ENCODE assay signal across 15 cellular contexts in the genomic region with DNA sequence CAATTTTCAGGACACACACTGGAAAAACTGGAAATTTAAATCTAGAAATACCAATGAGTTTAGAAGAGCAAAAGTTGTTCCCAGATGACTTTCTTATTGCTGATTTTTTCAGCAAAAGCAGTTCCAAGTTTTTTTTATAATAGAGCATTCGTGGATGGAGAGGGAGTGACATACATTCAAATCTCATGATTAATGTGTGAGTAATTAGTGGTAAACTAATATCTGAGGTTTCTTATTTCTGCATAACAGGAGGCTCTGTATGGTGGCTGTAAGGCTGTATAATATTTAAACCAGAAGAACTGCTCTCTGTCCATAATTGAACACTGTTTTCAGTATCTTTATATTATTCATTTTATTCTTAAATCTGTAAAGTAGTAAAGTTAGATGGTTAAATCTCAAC. TPM values are rescaled to one million over a fixed set of nuclear protein-coding genes. Genes with fewer than 3 reads are reported as not detected.
DNase-seq lines count a peak whose midpoint lies in the region; ATAC-seq and TF ChIP-seq lines count a peak whose summit lies in the region.
"Had no signal": no experiment of that assay in that cellular context is flagged by ENCODE, and none has a peak within 500 bp of the region (broad histone marks: within the 10 kb centered on the region; RNA-seq: fewer than 3 reads in every experiment).

No MANE protein-coding gene starts in this region.

- CTCF ChIA-PET in IMR-90 (lab: Yijun Ruan, JAX): no interaction called here

- H3K18ac ChIP-seq in IMR-90 (ENCODE audit: low read depth, low read length): no peak overlapping the region

- H3K4me2 ChIP-seq in IMR-90 (ENCODE audit: low read depth, low read length) (peak overlapping the region; percentile 15; the same call in 1 of the 2 replicates), osteoblast (ENCODE audit: insufficient read depth, low read length) (peak overlapping the region; percentile 24)

- no TSS peak for BruUV-seq in IMR-90 (replicated peaks; lab: Mats Ljungman, UMichigan)

- H3K9me3 ChIP-seq in IMR-90 (ENCODE audit: control insufficient read depth, insufficient read depth, low read length): no peaks in the 10 kb centered on the region
- H3K9me3 ChIP-seq in osteoblast (ENCODE audit: low read depth, low read length): no peaks in the 10 kb centered on the region
- H3K9me3 ChIP-seq: SJCRH30 had no signal

- no peak overlapping the region for H2BK15ac ChIP-seq in IMR-90 (ENCODE audit: low read depth, low read length)

- WGBS in IMR-90 (ENCODE audit: extremely low coverage in 2 of 2, insufficient read length in 1 of 2), 2 experiments: no CpG with 5 or more reads among the region's 1 CpG

- H3K79me2 ChIP-seq in osteoblast (ENCODE audit: insufficient read depth, low read length): no peaks in the 10 kb centered on the region

- H2AFZ ChIP-seq in IMR-90 (replicated peaks; ENCODE audit: low read length, poor library complexity) (no peak overlapping the region), osteoblast (ENCODE audit: low read length) (peak overlapping the region; percentile 43)

- dilution Hi-C loops in IMR-90 (cut with HindIII; ENCODE audit: low sequenced_read_pairs, unreplicated experiment): no loop called here

- POLR2A ChIA-PET in IMR-90 (lab: Charles Lee; ENCODE audit: unreplicated experiment): no interaction called here

- no peak overlapping the region for H2BK20ac ChIP-seq in IMR-90 (ENCODE audit: low read depth, low read length)

- H4K20me1 ChIP-seq in IMR-90 (ENCODE audit: insufficient read depth, low read length): no peaks in the 10 kb centered on the region
- H4K20me1 ChIP-seq in osteoblast (ENCODE audit: insufficient read depth, low read length): no peaks in the 10 kb centered on the region

- no peak overlapping the region for H2BK120ac ChIP-seq in IMR-90 (ENCODE audit: low read depth, low read length)

- H3K27me3 ChIP-seq in IMR-90 (ENCODE audit: control insufficient read depth, insufficient read depth, low read length) (no peaks in the 10 kb centered on the region), osteoblast (ENCODE audit: insufficient read depth, low read length) (no peaks in the 10 kb centered on the region)
- H3K27me3 ChIP-seq: SJCRH30 had no signal

- no peak overlapping the region for H2AK9ac ChIP-seq in IMR-90 (replicated peaks; ENCODE audit: low read depth, low read length, poor library complexity)

- TF ChIP-seq RAD21 in IMR-90 (IDR thresholded peaks at IDR 0.05; ENCODE audit: low read length): no peak

- H3K36me3 Mint-ChIP-seq in stimulated activated memory B cell treated with anti-CD40 and anti-IgM and Interleukin-4, amounts not matched to agents 10 μg/mL and 1 μg/mL and 100 μg/mL, for 72 hours: peaks cover 22% of the 10 kb centered on the region

- no peaks in the 10 kb centered on the region for H3K36me3 ChIP-seq in IMR-90 (ENCODE audit: control insufficient read depth, insufficient read depth, low read length)
- H3K36me3 ChIP-seq in osteoblast (ENCODE audit: insufficient read depth, low read length): no peaks in the 10 kb centered on the region

- H3K4me3 Mint-ChIP-seq in stimulated activated memory B cell treated with anti-CD40 and anti-IgM and Interleukin-4, amounts not matched to agents 10 μg/mL and 1 μg/mL and 100 μg/mL, for 72 hours: no peak overlapping the region

- H3K79me1 ChIP-seq in IMR-90 (ENCODE audit: low read depth in 1 of 2, low read length in 2 of 2): no peaks in the 10 kb centered on the region

- no peaks in the 10 kb centered on the region for H3K27me3 Mint-ChIP-seq in stimulated activated memory B cell treated with anti-CD40 and anti-IgM and Interleukin-4, amounts not matched to agents 10 μg/mL and 1 μg/mL and 100 μg/mL, for 72 hours

- H3K4me1 ChIP-seq in IMR-90 (ENCODE audit: control insufficient read depth, insufficient read depth, low read length) (no peaks in the 10 kb centered on the region), osteoblast (ENCODE audit: insufficient read depth, low read length) (peaks cover 22% of the 10 kb centered on the region)
- H3K4me1 ChIP-seq: SJCRH30 had no signal

- no peak overlapping the region for H3K4ac ChIP-seq in IMR-90 (ENCODE audit: low read depth, low read length)

- ATAC-seq in IMR-90 (ENCODE audit: low read depth): no peak; the same call in 1 of the 2 replicates
- no peak for ATAC-seq in stimulated activated memory B cell treated with anti-CD40 and anti-IgM and Interleukin-4, amounts not matched to agents 10 μg/mL and 1 μg/mL and 100 μg/mL, for 72 hours
- ATAC-seq: K562 had no signal

- no peak for TF ChIP-seq CTCF in IMR-90 (conservative IDR thresholded peaks at IDR 0.05; ENCODE audit: low read depth, low read length)
- TF ChIP-seq CTCF in epithelial cell of esophagus (IDR thresholded peaks at IDR 0.05; ENCODE audit: insufficient read depth, low read depth, low read length, missing control alignments): no peak
- TF ChIP-seq CTCF in osteoblast (IDR thresholded peaks at IDR 0.05; ENCODE audit: extremely low read depth, low read depth, low read length): no peak

- no peak overlapping the region for H3K9ac ChIP-seq in IMR-90 (ENCODE audit: low read depth, low read length)

- H3K4me1 Mint-ChIP-seq in stimulated activated memory B cell treated with anti-CD40 and anti-IgM and Interleukin-4, amounts not matched to agents 10 μg/mL and 1 μg/mL and 100 μg/mL, for 72 hours: peaks cover 6% of the 10 kb centered on the region

- intact Hi-C loops in IMR-90 (cut with micrococcal nuclease): no loop called here

- H3K14ac ChIP-seq in IMR-90 (replicated peaks; ENCODE audit: low read depth, low read length): no peak overlapping the region

- no peak overlapping the region for H3K27ac ChIP-seq in IMR-90 (ENCODE audit: insufficient read depth, low read length)
- H3K27ac ChIP-seq in osteoblast (ENCODE audit: low read depth, low read length): peak overlapping the region; percentile 20
- H3K27ac ChIP-seq: SJCRH30 had no signal

- no peak overlapping the region for H3K27ac Mint-ChIP-seq in stimulated activated memory B cell treated with anti-CD40 and anti-IgM and Interleukin-4, amounts not matched to agents 10 μg/mL and 1 μg/mL and 100 μg/mL, for 72 hours

- H3K23ac ChIP-seq in IMR-90 (ENCODE audit: low read depth, low read length): no peak overlapping the region

- TF ChIP-seq POLR2A in IMR-90 (IDR thresholded peaks at IDR 0.05; ENCODE audit: low read depth, low read length): no peak

- H4K8ac ChIP-seq in IMR-90 (ENCODE audit: low read depth in 2 of 2, low read length in 2 of 2): no peak overlapping the region

- H4K5ac ChIP-seq in IMR-90 (ENCODE audit: low read depth, low read length): no peak overlapping the region

- in situ Hi-C loops in IMR-90 (cut with MboI; ENCODE audit: low sequenced_read_pairs): no loop called here

- peak; percentile 59 for DNase-seq in ELR (ENCODE audit: low read depth)
- DNase-seq in IMR-90: no peak
- peak; percentile 45 for DNase-seq in epithelial cell of esophagus (ENCODE audit: low read depth)
- DNase-seq in osteoblast (ENCODE audit: insufficient read length, low spot score, missing footprints): no peak
- no peak for DNase-seq in NCI-H524 (lab: John Stamatoyannopoulos, UW)
- no peak for DNase-seq in C1 segment of cervical spinal cord (lab: John Stamatoyannopoulos, UW)
- DNase-seq: NCI-H1105 treated with DMSO at 0.1 percent for 48 hours, NCI-H1694, NCI-H2081 treated with DMSO at 0.1 percent for 48 hours, NCI-H226, NCI-H524 treated with DMSO at 0.1 percent for 48 hours, RPMI8226, SJCRH30 had no signal

- no peaks in the 10 kb centered on the region for H3K9me1 ChIP-seq in IMR-90 (ENCODE audit: insufficient read depth, low read length)

- H3K4me3 ChIP-seq in IMR-90 (ENCODE audit: insufficient read depth, low read depth, low read length) (no peak overlapping the region), epithelial cell of esophagus (ENCODE audit: low read length) (no peak overlapping the region), osteoblast (ENCODE audit: insufficient read depth, low read length) (no peak overlapping the region)
- H3K4me3 ChIP-seq: K562, SJCRH30 had no signal

- H2AK5ac ChIP-seq in IMR-90 (ENCODE audit: low read depth, low read length): no peak overlapping the region

- no peaks in the 10 kb centered on the region for H3K9me3 Mint-ChIP-seq in stimulated activated memory B cell treated with anti-CD40 and anti-IgM and Interleukin-4, amounts not matched to agents 10 μg/mL and 1 μg/mL and 100 μg/mL, for 72 hours

- no peak overlapping the region for H4K91ac ChIP-seq in IMR-90 (ENCODE audit: insufficient read depth, low read depth, low read length)

- H3K56ac ChIP-seq in IMR-90 (ENCODE audit: extremely low read depth, insufficient read depth, low read length): no peak overlapping the region

- no peak overlapping the region for H2BK5ac ChIP-seq in IMR-90 (ENCODE audit: low read depth, low read length, poor library complexity, severe bottlenecking)

TF ChIP-seq in IMR-90, 13 proteins besides CTCF, POLR2A, EP300 and RAD21 (continues in another document):
- TF ChIP-seq RCOR1 (IDR thresholded peaks at IDR 0.05; ENCODE audit: insufficient replicate concordance, low read length): no peak
- no peak for TF ChIP-seq FOS (IDR thresholded peaks at IDR 0.05; ENCODE audit: low read depth, low read length)

RNA-seq across cellular contexts. Expression of gene LYSMD3, which starts 25.8 kb away (rescaled TPM):
- total RNA-seq in IMR-90 (2012; rRNA removed): 21.1 and 35.6 TPM in 2 replicates
- polyA plus RNA-seq in IMR-90 (2012; rRNA removed): 7.7 and 10.2 TPM in 2 replicates
- 0.74 and 1.7 TPM in 2 replicates for polyA plus RNA-seq in IMR-90 (2012; cell fraction: cytosol; rRNA removed)
- polyA plus RNA-seq in IMR-90 (2012; cell fraction: nucleus; rRNA removed; ENCODE audit: low replicate concordance): 1.5 and 7.4 TPM in 2 replicates
- 17.7 and 19.2 TPM in 2 replicates for total RNA-seq in osteoblast

RNA-seq across cellular contexts. Expression of gene POLR3G, which starts 28.9 kb away (rescaled TPM):
- total RNA-seq in IMR-90 (2012; rRNA removed) (10.6 and 15.6 TPM in 2 replicates), osteoblast (1.8 and 3.6 TPM in 2 replicates)
- polyA plus RNA-seq in IMR-90 (2012; rRNA removed): 11.5 and 11.6 TPM in 2 replicates
- 6.1 and 11.4 TPM in 2 replicates for polyA plus RNA-seq in IMR-90 (2012; cell fraction: cytosol; rRNA removed)
- 2.4 and 4.9 TPM in 2 replicates for polyA plus RNA-seq in IMR-90 (2012; cell fraction: nucleus; rRNA removed; ENCODE audit: low replicate concordance)

RNA-seq across cellular contexts. Expression of gene MBLAC2, which starts 29.0 kb away (rescaled TPM):
- total RNA-seq in IMR-90 (2012; rRNA removed) (3.2 and 5.0 TPM in 2 replicates), osteoblast (6.5 TPM in 2 replicates)
- 2.5 and 3.0 TPM in 2 replicates for polyA plus RNA-seq in IMR-90 (2012; rRNA removed)
- polyA plus RNA-seq in IMR-90 (2012; cell fraction: cytosol; rRNA removed): 1.1 and 2.1 TPM in 2 replicates
- 1.8 and 2.4 TPM in 2 replicates for polyA plus RNA-seq in IMR-90 (2012; cell fraction: nucleus; rRNA removed; ENCODE audit: low replicate concordance)

RNA-seq across cellular contexts. Expression of gene ADGRV1, which starts 55.0 kb away (rescaled TPM):
- under 0.01 TPM in 2 replicates for total RNA-seq in IMR-90 (2012; rRNA removed)
- 0.09 TPM in 1 of 2 replicates, not detected in the other for polyA plus RNA-seq in IMR-90 (2012; rRNA removed)
- 0.02 and 0.04 TPM in 2 replicates for polyA plus RNA-seq in IMR-90 (2012; cell fraction: cytosol; rRNA removed)
- polyA plus RNA-seq in IMR-90 (2012; cell fraction: nucleus; rRNA removed; ENCODE audit: low replicate concordance): 0.06 TPM in 1 of 2 replicates, not detected in the other
- under 0.01 TPM in 1 of 2 replicates, not detected in the other for total RNA-seq in osteoblast

Comparison
In these comparisons a context has a peak if more than half of its experiments do, and no peak if none do; other contexts are left out.
1. DNase-seq: peak in ELR (single experiment) and epithelial cell of esophagus (single experiment); none in IMR-90 (single experiment), osteoblast (single experiment), NCI-H524 (0 of 2) and C1 segment of cervical spinal cord (0 of 14).